1 cellular context compared by ENCODE assay signal in the genomic region with DNA sequence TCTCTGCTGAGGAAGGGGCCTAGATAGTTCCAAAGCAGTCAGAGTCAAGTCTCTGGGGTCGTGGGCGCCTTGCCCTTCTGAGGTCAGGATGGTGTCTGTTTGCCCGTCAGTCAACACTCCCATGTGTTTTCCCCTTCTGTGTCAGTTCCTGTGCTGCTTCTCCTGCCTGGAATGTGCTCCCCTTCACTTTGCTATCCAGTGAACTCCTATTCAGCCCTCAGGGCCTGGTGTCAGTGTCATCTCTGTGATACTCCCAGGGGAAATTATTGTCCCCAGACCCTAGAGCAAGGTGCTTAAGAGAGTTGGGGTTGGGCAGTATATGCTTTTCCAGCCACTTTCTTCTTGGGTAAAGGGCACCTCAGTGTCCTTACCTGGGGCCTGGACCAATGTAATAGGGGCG.
TF ChIP-seq lines count a peak whose summit lies in the region.

No MANE protein-coding gene starts in this region.

TF ChIP-seq in H1, 55 proteins besides CTCF, POLR2A, EP300 and RAD21 (continued from another document):
- TF ChIP-seq, protein P1, sequence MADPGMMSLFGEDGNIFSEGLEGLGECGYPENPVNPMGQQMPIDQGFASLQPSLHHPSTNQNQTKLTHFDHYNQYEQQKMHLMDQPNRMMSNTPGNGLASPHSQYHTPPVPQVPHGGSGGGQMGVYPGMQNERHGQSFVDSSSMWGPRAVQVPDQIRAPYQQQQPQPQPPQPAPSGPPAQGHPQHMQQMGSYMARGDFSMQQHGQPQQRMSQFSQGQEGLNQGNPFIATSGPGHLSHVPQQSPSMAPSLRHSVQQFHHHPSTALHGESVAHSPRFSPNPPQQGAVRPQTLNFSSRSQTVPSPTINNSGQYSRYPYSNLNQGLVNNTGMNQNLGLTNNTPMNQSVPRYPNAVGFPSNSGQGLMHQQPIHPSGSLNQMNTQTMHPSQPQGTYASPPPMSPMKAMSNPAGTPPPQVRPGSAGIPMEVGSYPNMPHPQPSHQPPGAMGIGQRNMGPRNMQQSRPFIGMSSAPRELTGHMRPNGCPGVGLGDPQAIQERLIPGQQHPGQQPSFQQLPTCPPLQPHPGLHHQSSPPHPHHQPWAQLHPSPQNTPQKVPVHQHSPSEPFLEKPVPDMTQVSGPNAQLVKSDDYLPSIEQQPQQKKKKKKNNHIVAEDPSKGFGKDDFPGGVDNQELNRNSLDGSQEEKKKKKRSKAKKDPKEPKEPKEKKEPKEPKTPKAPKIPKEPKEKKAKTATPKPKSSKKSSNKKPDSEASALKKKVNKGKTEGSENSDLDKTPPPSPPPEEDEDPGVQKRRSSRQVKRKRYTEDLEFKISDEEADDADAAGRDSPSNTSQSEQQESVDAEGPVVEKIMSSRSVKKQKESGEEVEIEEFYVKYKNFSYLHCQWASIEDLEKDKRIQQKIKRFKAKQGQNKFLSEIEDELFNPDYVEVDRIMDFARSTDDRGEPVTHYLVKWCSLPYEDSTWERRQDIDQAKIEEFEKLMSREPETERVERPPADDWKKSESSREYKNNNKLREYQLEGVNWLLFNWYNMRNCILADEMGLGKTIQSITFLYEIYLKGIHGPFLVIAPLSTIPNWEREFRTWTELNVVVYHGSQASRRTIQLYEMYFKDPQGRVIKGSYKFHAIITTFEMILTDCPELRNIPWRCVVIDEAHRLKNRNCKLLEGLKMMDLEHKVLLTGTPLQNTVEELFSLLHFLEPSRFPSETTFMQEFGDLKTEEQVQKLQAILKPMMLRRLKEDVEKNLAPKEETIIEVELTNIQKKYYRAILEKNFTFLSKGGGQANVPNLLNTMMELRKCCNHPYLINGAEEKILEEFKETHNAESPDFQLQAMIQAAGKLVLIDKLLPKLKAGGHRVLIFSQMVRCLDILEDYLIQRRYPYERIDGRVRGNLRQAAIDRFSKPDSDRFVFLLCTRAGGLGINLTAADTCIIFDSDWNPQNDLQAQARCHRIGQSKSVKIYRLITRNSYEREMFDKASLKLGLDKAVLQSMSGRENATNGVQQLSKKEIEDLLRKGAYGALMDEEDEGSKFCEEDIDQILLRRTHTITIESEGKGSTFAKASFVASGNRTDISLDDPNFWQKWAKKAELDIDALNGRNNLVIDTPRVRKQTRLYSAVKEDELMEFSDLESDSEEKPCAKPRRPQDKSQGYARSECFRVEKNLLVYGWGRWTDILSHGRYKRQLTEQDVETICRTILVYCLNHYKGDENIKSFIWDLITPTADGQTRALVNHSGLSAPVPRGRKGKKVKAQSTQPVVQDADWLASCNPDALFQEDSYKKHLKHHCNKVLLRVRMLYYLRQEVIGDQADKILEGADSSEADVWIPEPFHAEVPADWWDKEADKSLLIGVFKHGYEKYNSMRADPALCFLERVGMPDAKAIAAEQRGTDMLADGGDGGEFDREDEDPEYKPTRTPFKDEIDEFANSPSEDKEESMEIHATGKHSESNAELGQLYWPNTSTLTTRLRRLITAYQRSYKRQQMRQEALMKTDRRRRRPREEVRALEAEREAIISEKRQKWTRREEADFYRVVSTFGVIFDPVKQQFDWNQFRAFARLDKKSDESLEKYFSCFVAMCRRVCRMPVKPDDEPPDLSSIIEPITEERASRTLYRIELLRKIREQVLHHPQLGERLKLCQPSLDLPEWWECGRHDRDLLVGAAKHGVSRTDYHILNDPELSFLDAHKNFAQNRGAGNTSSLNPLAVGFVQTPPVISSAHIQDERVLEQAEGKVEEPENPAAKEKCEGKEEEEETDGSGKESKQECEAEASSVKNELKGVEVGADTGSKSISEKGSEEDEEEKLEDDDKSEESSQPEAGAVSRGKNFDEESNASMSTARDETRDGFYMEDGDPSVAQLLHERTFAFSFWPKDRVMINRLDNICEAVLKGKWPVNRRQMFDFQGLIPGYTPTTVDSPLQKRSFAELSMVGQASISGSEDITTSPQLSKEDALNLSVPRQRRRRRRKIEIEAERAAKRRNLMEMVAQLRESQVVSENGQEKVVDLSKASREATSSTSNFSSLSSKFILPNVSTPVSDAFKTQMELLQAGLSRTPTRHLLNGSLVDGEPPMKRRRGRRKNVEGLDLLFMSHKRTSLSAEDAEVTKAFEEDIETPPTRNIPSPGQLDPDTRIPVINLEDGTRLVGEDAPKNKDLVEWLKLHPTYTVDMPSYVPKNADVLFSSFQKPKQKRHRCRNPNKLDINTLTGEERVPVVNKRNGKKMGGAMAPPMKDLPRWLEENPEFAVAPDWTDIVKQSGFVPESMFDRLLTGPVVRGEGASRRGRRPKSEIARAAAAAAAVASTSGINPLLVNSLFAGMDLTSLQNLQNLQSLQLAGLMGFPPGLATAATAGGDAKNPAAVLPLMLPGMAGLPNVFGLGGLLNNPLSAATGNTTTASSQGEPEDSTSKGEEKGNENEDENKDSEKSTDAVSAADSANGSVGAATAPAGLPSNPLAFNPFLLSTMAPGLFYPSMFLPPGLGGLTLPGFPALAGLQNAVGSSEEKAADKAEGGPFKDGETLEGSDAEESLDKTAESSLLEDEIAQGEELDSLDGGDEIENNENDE (IDR thresholded peaks at IDR 0.05; ENCODE audit: insufficient replicate concordance, low read length), result no peak
- TF ChIP-seq POLR2AphosphoS5 (IDR thresholded peaks at IDR 0.05; ENCODE audit: low read depth, low read length), result no peak
- TF ChIP-seq CHD2 (IDR thresholded peaks at IDR 0.05; ENCODE audit: low read length), result no peak
- no peak for TF ChIP-seq SP2 (IDR thresholded peaks at IDR 0.05; ENCODE audit: low read length)
- TF ChIP-seq NRF1 (IDR thresholded peaks at IDR 0.05; ENCODE audit: low read depth, low read length), result no peak
- TF ChIP-seq SRF (IDR thresholded peaks at IDR 0.05; ENCODE audit: low read depth, low read length), result no peak
- no peak for TF ChIP-seq PHF8 (conservative IDR thresholded peaks at IDR 0.05; ENCODE audit: low read depth, low read length)
